In the genomic region with DNA sequence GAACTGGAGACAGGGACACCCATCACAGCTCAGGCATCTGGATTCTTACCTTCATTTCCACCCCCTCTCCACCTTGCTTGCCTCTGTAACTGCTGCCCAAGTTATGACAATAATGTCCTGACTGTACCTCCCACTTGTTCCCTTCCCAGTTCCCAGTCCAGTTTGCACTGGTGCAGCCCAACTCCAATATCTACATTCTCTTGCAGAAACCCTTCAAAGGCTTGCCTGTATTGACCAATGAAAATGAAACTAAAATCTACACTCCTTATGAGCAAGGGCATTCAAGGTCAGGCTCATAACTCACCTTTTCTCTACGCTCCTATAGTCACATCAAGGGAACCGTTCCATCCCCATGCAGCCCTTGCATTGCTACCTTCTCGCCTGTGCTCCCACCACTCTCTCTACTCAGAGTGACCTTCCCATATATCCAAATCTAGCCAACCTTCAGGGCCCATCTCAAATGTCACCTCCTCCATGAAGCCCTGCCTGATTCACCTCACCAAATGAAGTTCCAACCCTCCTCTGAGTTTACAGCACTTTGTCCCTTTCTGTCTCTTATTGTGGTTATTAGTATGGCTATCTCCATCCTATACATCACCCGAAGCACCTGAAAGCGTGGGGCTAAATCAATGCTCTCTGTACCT, we compare ENCODE assay signal across 26 cellular contexts.
"Had no signal": no experiment of that assay in that cellular context is flagged by ENCODE, and none has a peak within 500 bp of the region (broad histone marks: within the 10 kb centered on the region; RNA-seq: fewer than 3 reads in every experiment).

No MANE protein-coding gene starts in this region.

- ATAC-seq: activated CD4-positive, alpha-beta T cell treated with anti-CD3 and anti-CD28 coated beads for 36 hours; activated CD8-positive, alpha-beta memory T cell treated with anti-CD3 and anti-CD28 coated beads, Interleukin-2, amount 10 ng/mL, durations not matched to agents 7 days and 5 days; activated CD8-positive, alpha-beta T cell treated with anti-CD3 and anti-CD28 coated beads, Interleukin-2, amount 10 ng/mL, durations not matched to agents 7 days and 5 days; activated naive CD4-positive, alpha-beta T cell treated with anti-CD3 and anti-CD28 coated beads, Interleukin-2, amount 50 U/mL, for 72 hours; esophagus mucosa had no signal

- H3K27ac ChIP-seq: ascending aorta, coronary artery, dorsolateral prefrontal cortex had no signal

- H3K4me3 ChIP-seq: ascending aorta, coronary artery, dorsolateral prefrontal cortex had no signal

- DNase-seq: activated CD4-positive, alpha-beta memory T cell treated with anti-CD3 and anti-CD28 coated beads for 36 hours; activated CD4-positive, alpha-beta T cell treated with anti-CD3 and anti-CD28 coated beads for 36 hours; activated CD4-positive, alpha-beta T cell treated with anti-CD3 and anti-CD28 coated beads, Interleukin-2, amount 10 ng/mL, durations not matched to agents 24 days and 14 days; activated CD4-positive, CD25-positive, alpha-beta regulatory T cell; activated CD4-positive, CD25-positive, alpha-beta regulatory T cell treated with anti-CD3 and anti-CD28 coated beads, Interleukin-2, amount 50 U/mL, for 72 hours; activated CD8-positive, alpha-beta memory T cell treated with anti-CD3 and anti-CD28 coated beads, Interleukin-2, amount 10 ng/mL, durations not matched to agents 7 days and 5 days; activated CD8-positive, alpha-beta memory T cell treated with anti-CD3 and anti-CD28 coated beads, Interleukin-2, amount 50 U/mL, for 4 hours; activated CD8-positive, alpha-beta T cell treated with anti-CD3 and anti-CD28 coated beads, Interleukin-2, amount 10 ng/mL, durations not matched to agents 7 days and 5 days; activated gamma-delta T cell; activated naive CD4-positive, alpha-beta T cell; activated naive CD4-positive, alpha-beta T cell treated with anti-CD3 and anti-CD28 coated beads, Interleukin-2, amount 10 ng/mL, durations not matched to agents 7 days and 5 days; activated naive CD8-positive, alpha-beta T cell treated with anti-CD3 and anti-CD28 coated beads, Interleukin-2, amount 10 ng/mL, durations not matched to agents 7 days and 5 days; activated T-cell treated with anti-CD3 and anti-CD28 coated beads, Interleukin-2, amount 50 U/mL, for 1 hour; activated T-cell treated with anti-CD3 and anti-CD28 coated beads, Interleukin-2, amount 50 U/mL, for 48 hours; dorsolateral prefrontal cortex; effector memory CD4-positive, alpha-beta T cell; endodermal cell; foreskin fibroblast; head of caudate nucleus; T-helper 2 cell had no signal

- H3K9me3 ChIP-seq: ascending aorta had no signal

- H3K36me3 ChIP-seq: ascending aorta had no signal

- H3K27me3 ChIP-seq: ascending aorta, dorsolateral prefrontal cortex had no signal

- FAIRE-seq: bronchial epithelial cell, frontal cortex had no signal

- H3K4me1 ChIP-seq: ascending aorta had no signal
